In the genomic region with DNA sequence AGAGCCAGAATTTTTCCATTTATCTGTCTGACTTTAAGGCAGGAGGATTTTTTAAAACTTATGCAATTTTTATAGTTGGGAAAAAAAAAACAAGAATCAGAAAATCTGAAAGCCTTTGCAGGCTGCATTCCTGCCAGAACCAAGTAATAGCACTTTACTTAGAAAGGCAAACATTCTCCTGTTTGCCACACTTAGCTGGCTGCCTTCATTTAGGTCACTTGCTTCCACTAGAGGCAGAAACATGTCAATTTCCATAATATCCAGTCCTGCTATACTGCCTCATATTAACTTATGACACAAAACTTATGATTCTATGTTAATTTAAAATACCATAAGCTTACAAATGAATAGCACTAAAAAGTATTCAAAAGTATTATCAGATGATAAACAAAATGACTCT, we compare ENCODE assay signal across 30 cellular contexts.
"Had no signal": no experiment of that assay in that cellular context is flagged by ENCODE, and none has a peak within 500 bp of the region (broad histone marks: within the 10 kb centered on the region; RNA-seq: fewer than 3 reads in every experiment).

No MANE protein-coding gene starts in this region.

- H3K4me1 ChIP-seq: breast epithelium, esophagus muscularis mucosa, foreskin keratinocyte, heart right ventricle, left ventricle myocardium inferior, prostate gland, tibial artery, upper lobe of right lung had no signal

- H3K4me1 Mint-ChIP-seq: activated naive CD4-positive, alpha-beta T cell treated with anti-CD3 and anti-CD28 coated beads, Interleukin-2, amount 50 U/mL, for 24 hours; activated naive CD8-positive, alpha-beta T cell treated with anti-CD3 and anti-CD28 coated beads, Interleukin-2, amount 50 U/mL, for 24 hours; natural killer cell; stimulated activated memory B cell treated with anti-CD40 and anti-IgM and Interleukin-4, amounts not matched to agents 10 μg/mL and 1 μg/mL and 100 μg/mL, for 72 hours; stimulated activated naive CD8-positive, alpha-beta T cell treated with anti-CD3 and anti-CD28 coated beads, Interleukin-15, amount 100 ng/mL, for 72 hours had no signal

- H3K9me3 Mint-ChIP-seq: activated naive CD4-positive, alpha-beta T cell treated with anti-CD3 and anti-CD28 coated beads, Interleukin-2, amount 50 U/mL, for 24 hours; stimulated activated memory B cell treated with anti-CD40 and anti-IgM and Interleukin-4, amounts not matched to agents 10 μg/mL and 1 μg/mL and 100 μg/mL, for 72 hours had no signal

- H3K27me3 ChIP-seq: breast epithelium, esophagus muscularis mucosa, foreskin keratinocyte, heart right ventricle, ovary, tibial artery, upper lobe of right lung had no signal

- H3K27ac Mint-ChIP-seq: activated CD4-positive, alpha-beta memory T cell treated with anti-CD3 and anti-CD28 coated beads for 36 hours; activated naive CD4-positive, alpha-beta T cell treated with anti-CD3 and anti-CD28 coated beads, Interleukin-2, amount 50 U/mL, for 24 hours; activated naive CD8-positive, alpha-beta T cell treated with anti-CD3 and anti-CD28 coated beads, Interleukin-2, amount 50 U/mL, for 24 hours; dendritic cell treated with granulocyte-macrophage colony-stimulating factor and Interleukin-4, amounts not matched to agents 40 ng/mL and 50 ng/mL, for 4 days; natural killer cell; stimulated activated memory B cell treated with anti-CD40 and anti-IgM and Interleukin-4, amounts not matched to agents 10 μg/mL and 1 μg/mL and 100 μg/mL, for 72 hours; stimulated activated naive CD8-positive, alpha-beta T cell treated with anti-CD3 and anti-CD28 coated beads, Interleukin-15, amount 100 ng/mL, for 72 hours had no signal

- ATAC-seq: activated CD4-positive, CD25-positive, alpha-beta regulatory T cell treated with anti-CD3 and anti-CD28 coated beads, Interleukin-2, amount 50 U/mL, for 24 hours; activated naive CD8-positive, alpha-beta T cell treated with anti-CD3 and anti-CD28 coated beads, Interleukin-2, amount 50 U/mL, for 24 hours; foreskin keratinocyte; heart right ventricle; natural killer cell; sciatic nerve; stimulated activated memory B cell treated with anti-CD40 and anti-IgM and Interleukin-4, amounts not matched to agents 10 μg/mL and 1 μg/mL and 100 μg/mL, for 72 hours; stimulated activated naive CD8-positive, alpha-beta T cell treated with anti-CD3 and anti-CD28 coated beads, Interleukin-15, amount 100 ng/mL, for 72 hours; upper lobe of right lung had no signal

- H3K27me3 Mint-ChIP-seq: activated CD4-positive, alpha-beta memory T cell treated with anti-CD3 and anti-CD28 coated beads for 36 hours; activated naive CD4-positive, alpha-beta T cell treated with anti-CD3 and anti-CD28 coated beads, Interleukin-2, amount 50 U/mL, for 24 hours; activated naive CD8-positive, alpha-beta T cell treated with anti-CD3 and anti-CD28 coated beads, Interleukin-2, amount 50 U/mL, for 24 hours; dendritic cell treated with granulocyte-macrophage colony-stimulating factor and Interleukin-4, amounts not matched to agents 40 ng/mL and 50 ng/mL, for 4 days; stimulated activated memory B cell treated with anti-CD40 and anti-IgM and Interleukin-4, amounts not matched to agents 10 μg/mL and 1 μg/mL and 100 μg/mL, for 72 hours; stimulated activated naive CD8-positive, alpha-beta T cell treated with anti-CD3 and anti-CD28 coated beads, Interleukin-15, amount 100 ng/mL, for 72 hours had no signal

- H3K36me3 Mint-ChIP-seq: activated CD4-positive, alpha-beta memory T cell treated with anti-CD3 and anti-CD28 coated beads for 36 hours; activated naive CD4-positive, alpha-beta T cell treated with anti-CD3 and anti-CD28 coated beads, Interleukin-2, amount 50 U/mL, for 24 hours; natural killer cell; stimulated activated memory B cell treated with anti-CD40 and anti-IgM and Interleukin-4, amounts not matched to agents 10 μg/mL and 1 μg/mL and 100 μg/mL, for 72 hours had no signal

- H3K36me3 ChIP-seq: breast epithelium, esophagus muscularis mucosa, heart right ventricle, left ventricle myocardium inferior, ovary, prostate gland, tibial artery, upper lobe of right lung, WERI-Rb-1 had no signal

- H3K9me3 ChIP-seq: breast epithelium, esophagus muscularis mucosa, heart right ventricle, left ventricle myocardium inferior, ovary, prostate gland, tibial artery, upper lobe of right lung had no signal

- H3K4me3 ChIP-seq: breast epithelium, esophagus muscularis mucosa, heart right ventricle, left ventricle myocardium inferior, lung, ovary, prostate gland, skin epidermis, tibial artery, upper lobe of right lung had no signal

- H3K4me3 Mint-ChIP-seq: activated CD4-positive, alpha-beta memory T cell treated with anti-CD3 and anti-CD28 coated beads for 36 hours; activated naive CD4-positive, alpha-beta T cell treated with anti-CD3 and anti-CD28 coated beads, Interleukin-2, amount 50 U/mL, for 24 hours; activated naive CD8-positive, alpha-beta T cell treated with anti-CD3 and anti-CD28 coated beads, Interleukin-2, amount 50 U/mL, for 24 hours; dendritic cell treated with granulocyte-macrophage colony-stimulating factor and Interleukin-4, amounts not matched to agents 40 ng/mL and 50 ng/mL, for 4 days; natural killer cell; stimulated activated memory B cell treated with anti-CD40 and anti-IgM and Interleukin-4, amounts not matched to agents 10 μg/mL and 1 μg/mL and 100 μg/mL, for 72 hours; stimulated activated naive CD8-positive, alpha-beta T cell treated with anti-CD3 and anti-CD28 coated beads, Interleukin-15, amount 100 ng/mL, for 72 hours had no signal

- H3K27ac ChIP-seq: breast epithelium, esophagus muscularis mucosa, foreskin keratinocyte, heart right ventricle, left ventricle myocardium inferior, ovary, prostate gland, skin epidermis, tibial artery, upper lobe of right lung, WERI-Rb-1 had no signal

- DNase-seq: activated CD4-positive, alpha-beta memory T cell treated with anti-CD3 and anti-CD28 coated beads for 36 hours; activated CD4-positive, alpha-beta T cell treated with anti-CD3 and anti-CD28 coated beads for 48 hours; activated CD8-positive, alpha-beta memory T cell treated with anti-CD3 and anti-CD28 coated beads, Interleukin-2, amount 50 U/mL, for 4 hours; activated naive CD8-positive, alpha-beta T cell treated with anti-CD3 and anti-CD28 coated beads, Interleukin-2, amount 50 U/mL, for 24 hours; activated T-cell treated with anti-CD3 and anti-CD28 coated beads, Interleukin-2, amount 50 U/mL, for 1 hour; central memory CD4-positive, alpha-beta T cell; foreskin keratinocyte; heart right ventricle; kidney glomerular epithelial cell; left ventricle myocardium inferior; natural killer cell; ovary; retina; stimulated activated CD4-positive, alpha-beta T cell treated with anti-CD3 and anti-CD28 coated beads, Interleukin-4, amount 100 ng/mL, for 4 hours; stimulated activated CD8-positive, alpha-beta memory T cell treated with anti-CD3 and anti-CD28 coated beads, Interleukin-4, amount 100 ng/mL, for 48 hours; stimulated activated naive CD8-positive, alpha-beta T cell treated with anti-CD3 and anti-CD28 coated beads, Interleukin-15, amount 100 ng/mL, for 72 hours; substantia nigra; tibial artery; upper lobe of right lung; WERI-Rb-1 had no signal
